9 cellular contexts compared by ENCODE assay signal in the genomic region with DNA sequence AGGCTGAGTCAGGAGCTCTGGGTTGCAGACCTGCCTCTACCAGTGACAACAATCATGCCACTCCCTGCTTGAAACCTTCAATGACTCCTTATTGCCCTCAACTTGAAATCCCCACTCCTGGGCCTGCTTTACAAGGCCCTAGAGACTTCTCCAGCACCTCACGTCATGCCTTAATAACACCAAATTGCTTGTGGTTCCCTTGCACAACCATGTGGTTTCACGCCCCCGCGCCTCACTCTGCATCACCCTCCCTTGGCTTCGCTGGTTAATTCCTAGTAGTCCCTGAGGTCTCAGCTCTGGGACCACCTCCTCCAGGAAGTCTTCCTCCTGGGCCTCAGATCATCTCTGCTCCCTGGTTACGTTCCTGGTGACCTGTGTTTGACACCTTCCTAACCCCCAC. TPM values are rescaled to one million over a fixed set of nuclear protein-coding genes. Genes with fewer than 3 reads are reported as not detected.
DNase-seq lines count a peak whose midpoint lies in the region; ATAC-seq, FAIRE-seq and TF ChIP-seq lines count a peak whose summit lies in the region.
"Had no signal": no experiment of that assay in that cellular context is flagged by ENCODE, and none has a peak within 500 bp of the region (broad histone marks: within the 10 kb centered on the region; RNA-seq: fewer than 3 reads in every experiment).

No MANE protein-coding gene starts in this region.

- peaks cover 4% of the 10 kb centered on the region for H3K4me1 Mint-ChIP-seq in glutamatergic neuron (ENCODE audit: low read depth, unreplicated experiment)

- ATAC-seq in HG03565 (IDR thresholded peaks at IDR 0.05; ENCODE audit: unreplicated experiment) (no peak), HG03135 (IDR thresholded peaks at IDR 0.05; ENCODE audit: unreplicated experiment) (no peak)

- H3K4me3 Mint-ChIP-seq in glutamatergic neuron (ENCODE audit: unreplicated experiment) = no peak overlapping the region

- H3K36me3 Mint-ChIP-seq in glutamatergic neuron (ENCODE audit: unreplicated experiment) = no peaks in the 10 kb centered on the region

- DNase-seq in GM20000 (ENCODE audit: low spot score) (peak; percentile 60), RCC 7860 (ENCODE audit: low spot score) (peak; percentile 95), choroid plexus epithelial cell (ENCODE audit: low read depth) (peak; percentile 95), glutamatergic neuron (no peak), hippocampal formation (lab: John Stamatoyannopoulos, UW) (no peak)
- DNase-seq in stimulated activated CD4-positive, alpha-beta T cell treated with anti-CD3 and anti-CD28 coated beads, Interleukin-1b, Interleukin-23, amount 100 ng/mL, for 4 hours (ENCODE audit: low read depth in 2 of 2) = peak; percentile 5 to 9

- peak; percentile 96 for FAIRE-seq in RCC 7860 (lab: Jason Lieb, UNC)

- H3K27me3 Mint-ChIP-seq in glutamatergic neuron (ENCODE audit: unreplicated experiment) = peaks cover 8% of the 10 kb centered on the region

- no peak overlapping the region for H3K27ac Mint-ChIP-seq in glutamatergic neuron (ENCODE audit: unreplicated experiment)

- peaks cover 5% of the 10 kb centered on the region for H3K9me3 Mint-ChIP-seq in glutamatergic neuron (ENCODE audit: unreplicated experiment)

- TF ChIP-seq CTCF in GM20000 (IDR thresholded peaks at IDR 0.05; ENCODE audit: extremely low read depth, missing control alignments) = no peak
- no peak for TF ChIP-seq CTCF in choroid plexus epithelial cell (conservative IDR thresholded peaks at IDR 0.05; ENCODE audit: low read depth, low read length)
- no peak for TF ChIP-seq CTCF in glutamatergic neuron (IDR thresholded peaks at IDR 0.05; ENCODE audit: partially characterized antibody, unreplicated experiment)

- H3K4me3 ChIP-seq in choroid plexus epithelial cell (ENCODE audit: low read depth, low read length) = no peak overlapping the region
- H3K4me3 ChIP-seq: ovary had no signal

RNA-seq across cellular contexts. Expression of a gene that starts 33.0 kb away (rescaled TPM):
- 0.29 TPM for total RNA-seq in glutamatergic neuron (ENCODE audit: unreplicated experiment)

RNA-seq across cellular contexts. Expression of a gene that starts 49.5 kb away (rescaled TPM):
- 1.1 TPM for total RNA-seq in glutamatergic neuron (ENCODE audit: unreplicated experiment)

Comparison
In these comparisons a context has a peak if more than half of its experiments do, and no peak if none do; other contexts are left out.
1. DNase-seq: peak in GM20000 (single experiment), RCC 7860 (single experiment), choroid plexus epithelial cell (single experiment) and stimulated activated CD4-positive, alpha-beta T cell treated with anti-CD3 and anti-CD28 coated beads, Interleukin-1b, Interleukin-23, amount 100 ng/mL, for 4 hours (2 of 2); none in glutamatergic neuron (single experiment) and hippocampal formation (0 of 2).